8 cellular contexts compared by ENCODE assay signal in genomic region chr17:2982854-2983636, GRCh38.
DNase-seq lines count a peak whose midpoint lies in the region; ATAC-seq lines count a peak whose summit lies in the region.

No MANE protein-coding gene starts in this region.

- no peak for ATAC-seq in GM18502 (IDR thresholded peaks at IDR 0.05; ENCODE audit: poor library complexity, unreplicated experiment)

- DNase-seq in SIG-M5 treated with dmso at 0.1 percent for 504 hours (lab: John Stamatoyannopoulos, UW; ENCODE audit: unreplicated experiment) = peak; percentile 37
- DNase-seq in SIG-M5 (lab: John Stamatoyannopoulos, UW) = no peak
- DNase-seq in ecto neural progenitor cell (ENCODE audit: low spot score) = peak; percentile 48
- peak; percentile 80 for DNase-seq in midbrain (lab: John Stamatoyannopoulos, UW)
- no peak for DNase-seq in NCI-H2107 (lab: John Stamatoyannopoulos, UW)
- DNase-seq in stimulated activated CD4-positive, alpha-beta T cell treated with anti-CD3 and anti-CD28 coated beads, Interleukin-1b, Interleukin-23, amount 100 ng/mL, for 48 hours = no peak
- DNase-seq in activated CD4-positive, alpha-beta T cell treated with anti-CD3 and anti-CD28 coated beads, Interleukin-2, amount 50 U/mL, for 1 hour = no peak

Comparison
In these comparisons a context has a peak if more than half of its experiments do, and no peak if none do; other contexts are left out.
1. DNase-seq: peak in SIG-M5 treated with dmso at 0.1 percent for 504 hours (single experiment), ecto neural progenitor cell (single experiment) and midbrain (single experiment); none in SIG-M5 (single experiment), NCI-H2107 (single experiment), stimulated activated CD4-positive, alpha-beta T cell treated with anti-CD3 and anti-CD28 coated beads, Interleukin-1b, Interleukin-23, amount 100 ng/mL, for 48 hours (single experiment) and activated CD4-positive, alpha-beta T cell treated with anti-CD3 and anti-CD28 coated beads, Interleukin-2, amount 50 U/mL, for 1 hour (single experiment).